8 cellular contexts compared by ENCODE assay signal in the genomic region with DNA sequence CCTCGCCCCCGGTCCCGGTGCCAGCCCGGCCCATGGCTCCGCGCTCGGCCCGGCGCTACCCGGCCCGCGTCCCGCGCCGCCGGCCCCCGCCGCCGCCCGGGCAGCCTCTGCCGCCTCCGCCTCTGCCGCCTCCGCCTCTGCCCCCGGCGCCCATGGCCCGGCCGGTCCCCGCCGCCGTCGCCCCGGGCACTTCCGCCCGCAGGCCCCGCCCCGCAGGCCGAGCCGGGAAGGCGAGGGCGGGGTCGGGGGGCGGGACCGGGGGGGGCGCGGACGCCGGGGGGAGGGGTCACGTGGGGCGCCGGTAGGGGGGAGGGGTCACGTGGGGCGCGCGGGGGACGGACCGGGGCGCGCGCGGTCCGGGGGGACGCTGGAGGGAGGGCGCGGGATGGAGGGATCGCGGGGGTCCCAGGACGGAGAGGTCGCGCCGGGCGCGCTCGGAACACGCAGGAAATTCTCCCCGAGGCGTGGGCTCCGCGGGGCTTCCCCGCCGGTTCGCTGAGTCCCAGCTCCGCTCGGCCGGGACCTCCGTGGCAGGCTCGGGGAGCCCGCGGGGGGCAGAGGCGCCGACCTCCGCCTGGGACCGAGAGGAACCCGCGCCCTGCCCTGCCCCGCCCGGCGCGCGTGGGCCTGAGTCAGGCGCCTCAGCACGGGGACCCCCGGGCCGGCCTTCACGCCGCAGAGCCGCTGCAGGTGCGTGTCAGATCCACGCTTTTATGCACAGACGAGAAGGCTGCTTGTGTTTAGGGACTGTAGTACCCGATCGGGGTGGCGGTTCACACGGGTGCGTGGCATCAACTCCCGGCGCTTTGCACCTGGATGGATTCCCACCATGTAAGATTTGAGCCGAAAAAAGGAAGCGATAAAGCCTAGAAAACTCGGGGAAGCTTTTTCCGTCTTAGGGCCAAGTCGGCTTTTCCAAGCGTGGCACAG. TPM values are rescaled to one million over a fixed set of nuclear protein-coding genes. Genes with fewer than 3 reads are reported as not detected.
A peak's percentile ranks its signal among the peaks of the same experiment; 100 is the strongest.
DNase-seq lines count a peak whose midpoint lies in the region; ATAC-seq and TF ChIP-seq lines count a peak whose summit lies in the region.

Gene PGAP6 (minus strand): TSS at position 191 of the 930 bp plus-strand sequence. CDS start 157 bp downstream, at position 34.

- intact Hi-C loops in PC-3 (cut with micrococcal nuclease), result no loop called here

- H3K4me2 ChIP-seq in PC-3 (ENCODE audit: low read length) (peak within 1 kb of the TSS; percentile 94), neural cell (ENCODE audit: low read length) (peak within 1 kb of the TSS; percentile 84)

- peak; percentile 59 to 89 (median 63) for DNase-seq in NCI-H1417 (lab: John Stamatoyannopoulos, UW)
- no peak for DNase-seq in NCI-H1417 treated with DMSO at 0.1 percent for 48 hours (lab: John Stamatoyannopoulos, UW)
- DNase-seq in PC-3, result peak; percentile 50
- peak; percentile 89 for DNase-seq in activated effector memory CD4-positive, alpha-beta T cell treated with anti-CD3 and anti-CD28 coated beads, Interleukin-2, amount 50 U/mL, for 16 hours
- DNase-seq in foreskin fibroblast, result peak; percentile 43 to 77
- peak in 44 of 49 donors; percentile 33 to 86 (median 62) for DNase-seq in substantia nigra (lab: John Stamatoyannopoulos, UW)

- H3K27ac ChIP-seq in PC-3 (ENCODE audit: low read length) (peak within 1 kb of the TSS; percentile 64), neural cell (ENCODE audit: low read length) (peak within 1 kb of the TSS; percentile 37), substantia nigra (ENCODE audit: low read depth, low read length, poor library complexity, severe bottlenecking) (peak within 1 kb of the TSS; percentile 80)

- H3K9me3 ChIP-seq in PC-3 (ENCODE audit: low read length) (no peaks in the 10 kb centered on the region), neural cell (ENCODE audit: low read length) (no peaks in the 10 kb centered on the region)

- ATAC-seq in HG02885 (IDR thresholded peaks at IDR 0.05; ENCODE audit: poor library complexity, unreplicated experiment), result peak; percentile 69
- ATAC-seq in PC-3, result peak; percentile 43

- H4K20me1 ChIP-seq in PC-3 (ENCODE audit: low read length) (no peaks in the 10 kb centered on the region), neural cell (ENCODE audit: insufficient read depth) (peaks cover 4% of the 10 kb centered on the region)

- H3K4me1 ChIP-seq in PC-3 (ENCODE audit: insufficient read depth, low read length), result peaks cover 14% of the 10 kb centered on the region

- peak within 1 kb of the TSS; percentile 78 for H3K9ac ChIP-seq in PC-3 (ENCODE audit: low read length)
- H3K9ac ChIP-seq in neural cell (ENCODE audit: low read length), result peak within 1 kb of the TSS; percentile 73

- H3K9me2 ChIP-seq in PC-3 (replicated peaks; ENCODE audit: low read length) (no peaks in the 10 kb centered on the region), neural cell (ENCODE audit: insufficient read depth, low read length) (no peaks in the 10 kb centered on the region)

- H3K4me3 ChIP-seq in PC-3 (ENCODE audit: low read length) (peak within 1 kb of the TSS; percentile 86), foreskin fibroblast (ENCODE audit: low read depth in 1 of 2, low read length in 2 of 2) (peak within 1 kb of the TSS; percentile 79 to 89), neural cell (ENCODE audit: low read length) (peak within 1 kb of the TSS; percentile 95)

- H2AFZ ChIP-seq in PC-3 (ENCODE audit: low read length) (peak within 1 kb of the TSS; percentile 76), neural cell (ENCODE audit: low read depth, low read length) (peak within 1 kb of the TSS; percentile 33)

- no peaks in the 10 kb centered on the region for H3K27me3 ChIP-seq in PC-3 (ENCODE audit: low read length)
- no peaks in the 10 kb centered on the region for H3K27me3 ChIP-seq in neural cell (ENCODE audit: insufficient read depth, low read depth, low read length)

- BruUV-seq in PC-3 (replicated peaks; lab: Mats Ljungman, UMichigan), result no TSS peak

- H3K79me2 ChIP-seq in PC-3 (ENCODE audit: low read length) (peaks cover 22% of the 10 kb centered on the region), neural cell (replicated peaks; ENCODE audit: insufficient read depth, low read length) (peaks cover 6% of the 10 kb centered on the region)

- POLR2A ChIA-PET in PC-3 (lab: Charles Lee; ENCODE audit: unreplicated experiment), result no interaction called here

- TF ChIP-seq CTCF in PC-3 (conservative IDR thresholded peaks at IDR 0.05; ENCODE audit: low read depth, low read length), result no peak
- TF ChIP-seq CTCF in foreskin fibroblast (IDR thresholded peaks at IDR 0.05; ENCODE audit: low read depth, low read length), result no peak
- no peak for TF ChIP-seq CTCF in neural cell (IDR thresholded peaks at IDR 0.05; ENCODE audit: poor library complexity, severe bottlenecking)

- no peaks in the 10 kb centered on the region for H3F3A ChIP-seq in PC-3 (ENCODE audit: low read length, unreplicated experiment)
- H3F3A ChIP-seq in neural cell (ENCODE audit: insufficient read depth, low read length, poor library complexity, severe bottlenecking), result no peaks in the 10 kb centered on the region

- no peak for TF ChIP-seq RAD21 in neural cell (conservative IDR thresholded peaks at IDR 0.05)

- CTCF ChIA-PET in PC-3 (lab: Charles Lee), result interaction anchor here (0.7 to 1.1 kb wide), 2 partner anchors 20 to 67 kb away, joined by 3 read pairs; no protein-coding TSS in a partner anchor

- peak; percentile 11 for TF ChIP-seq EP300 in neural cell (conservative IDR thresholded peaks at IDR 0.05; ENCODE audit: poor library complexity, severe bottlenecking)

- H3K36me3 ChIP-seq in PC-3 (ENCODE audit: low read depth, low read length) (no peaks in the 10 kb centered on the region), neural cell (ENCODE audit: insufficient read depth, low read length) (no peaks in the 10 kb centered on the region)

TF ChIP-seq in neural cell, 6 proteins besides CTCF, POLR2A, EP300 and RAD21:
- TF ChIP-seq SMC3 (conservative IDR thresholded peaks at IDR 0.05; ENCODE audit: poor library complexity) (no peak), EZH2 (IDR thresholded peaks at IDR 0.05; ENCODE audit: borderline replicate concordance, insufficient read depth, low read length, poor library complexity, severe bottlenecking) (no peak), MXI1 (conservative IDR thresholded peaks at IDR 0.05; ENCODE audit: poor library complexity, severe bottlenecking) (peak; percentile 79), TAF1 (IDR thresholded peaks at IDR 0.05; ENCODE audit: low read depth) (no peak), POLR2AphosphoS5 (IDR thresholded peaks at IDR 0.05) (peak; percentile 63), REST (IDR thresholded peaks at IDR 0.05; ENCODE audit: borderline replicate concordance) (no peak)

RNA-seq across cellular contexts. Expression of gene PGAP6, which starts in this region (rescaled TPM):
- total RNA-seq in PC-3 (2014; rRNA removed), result 40.8 and 56.5 TPM in 2 replicates
- polyA plus RNA-seq in neural cell, result 36.7 and 47.3 TPM in 2 replicates
- 28.4 and 39.9 TPM in 2 replicates for polyA minus RNA-seq in neural cell
